ENCODE assay signal across 8 cellular contexts in genomic region chr17:21039839-21040575, GRCh38. TPM values are rescaled to one million over a fixed set of nuclear protein-coding genes. Genes with fewer than 3 reads are reported as not detected.
DNase-seq lines count a peak whose midpoint lies in the region; ATAC-seq and TF ChIP-seq lines count a peak whose summit lies in the region.

No MANE protein-coding gene starts in this region.

- DNase-seq in BJ (ENCODE audit: low read depth): no peak
- peak; percentile 53 for DNase-seq in HCT116 (ENCODE audit: low read depth, low spot score)
- peak; percentile 76 for DNase-seq in PC-3
- DNase-seq in adrenal gland: peak in 2 of 7 donors; percentile 33 to 44
- DNase-seq in kidney epithelial cell (ENCODE audit: low read depth): no peak

- no peaks in the 10 kb centered on the region for H3K9me3 ChIP-seq in HCT116 (ENCODE audit: control insufficient read depth in 1 of 2, insufficient read depth in 1 of 2, low read depth in 1 of 2, low read length in 2 of 2)
- H3K9me3 ChIP-seq in PC-3 (ENCODE audit: low read length): no peaks in the 10 kb centered on the region
- no peaks in the 10 kb centered on the region for H3K9me3 ChIP-seq in adrenal gland (replicated peaks in 1 of 3)

- peaks cover 69% of the 10 kb centered on the region for H3K4me1 Mint-ChIP-seq in stimulated activated memory B cell treated with anti-CD40 and anti-IgM and Interleukin-4, amounts not matched to agents 10 μg/mL and 1 μg/mL and 100 μg/mL, for 72 hours

- H4K20me1 ChIP-seq in HCT116 (ENCODE audit: insufficient read depth) (peaks cover 36% of the 10 kb centered on the region), PC-3 (ENCODE audit: low read length) (peaks cover 64% of the 10 kb centered on the region)

- no peak for ATAC-seq in HCT116
- no peak for ATAC-seq in PC-3
- ATAC-seq in stimulated activated memory B cell treated with anti-CD40 and anti-IgM and Interleukin-4, amounts not matched to agents 10 μg/mL and 1 μg/mL and 100 μg/mL, for 72 hours: no peak
- ATAC-seq in GM19395 (IDR thresholded peaks at IDR 0.05; ENCODE audit: unreplicated experiment): no peak
- ATAC-seq in HG02885 (IDR thresholded peaks at IDR 0.05; ENCODE audit: poor library complexity, unreplicated experiment): no peak

- BruUV-seq in HCT116 (replicated peaks; lab: Mats Ljungman, UMichigan) (TSS peak; percentile 47), PC-3 (replicated peaks; lab: Mats Ljungman, UMichigan) (TSS peak; percentile 31)

- no peaks in the 10 kb centered on the region for H3K27me3 Mint-ChIP-seq in stimulated activated memory B cell treated with anti-CD40 and anti-IgM and Interleukin-4, amounts not matched to agents 10 μg/mL and 1 μg/mL and 100 μg/mL, for 72 hours

- H3K4me2 ChIP-seq in HCT116 (ENCODE audit: low read length): peak overlapping the region; percentile 74
- H3K4me2 ChIP-seq in PC-3 (ENCODE audit: low read length): peak overlapping the region; percentile 82

- no peaks in the 10 kb centered on the region for H3K9me3 Mint-ChIP-seq in stimulated activated memory B cell treated with anti-CD40 and anti-IgM and Interleukin-4, amounts not matched to agents 10 μg/mL and 1 μg/mL and 100 μg/mL, for 72 hours

- H3K27ac Mint-ChIP-seq in stimulated activated memory B cell treated with anti-CD40 and anti-IgM and Interleukin-4, amounts not matched to agents 10 μg/mL and 1 μg/mL and 100 μg/mL, for 72 hours: peak overlapping the region; percentile 89

- RAD21 ChIA-PET in HCT116 (lab: Charles Lee; ENCODE audit: low non-redundant PET in 1 of 2, low total read pairs in 2 of 2, uncharacterized antibody in 2 of 2, unreplicated experiment in 2 of 2): no interaction called here

- peak overlapping the region; percentile 99 for H3K4me3 Mint-ChIP-seq in stimulated activated memory B cell treated with anti-CD40 and anti-IgM and Interleukin-4, amounts not matched to agents 10 μg/mL and 1 μg/mL and 100 μg/mL, for 72 hours

- H3K27me3 ChIP-seq in BJ (ENCODE audit: control insufficient read depth, insufficient read depth, low read length) (no peaks in the 10 kb centered on the region), HCT116 (ENCODE audit: insufficient read depth, low read length) (no peaks in the 10 kb centered on the region), PC-3 (ENCODE audit: low read length) (no peaks in the 10 kb centered on the region), adrenal gland (no peaks in the 10 kb centered on the region), kidney epithelial cell (ENCODE audit: control insufficient read depth, insufficient read depth, low read length) (no peaks in the 10 kb centered on the region)

- H2AFZ ChIP-seq in HCT116 (ENCODE audit: low read depth, low read length, poor library complexity, severe bottlenecking) (no peak overlapping the region), PC-3 (ENCODE audit: low read length) (no peak overlapping the region)

- CTCF ChIA-PET in BJ (lab: Yijun Ruan, JAX) (interaction anchor here (0.8 to 1.7 kb wide), 4 partner anchors 16 to 60 kb away, joined by 3 to 4 read pairs (median 4); no protein-coding TSS in a partner anchor), HCT116 (lab: Charles Lee) (interaction anchor here (0.8 to 1.2 kb wide), 2 partner anchors 59 to 79 kb away, joined by 4 read pairs; no protein-coding TSS in a partner anchor), PC-3 (lab: Charles Lee) (no interaction called here)

- H3F3A ChIP-seq in PC-3 (ENCODE audit: low read length, unreplicated experiment): no peaks in the 10 kb centered on the region

- H3K9me2 ChIP-seq in HCT116 (ENCODE audit: insufficient read depth) (no peaks in the 10 kb centered on the region), PC-3 (replicated peaks; ENCODE audit: low read length) (no peaks in the 10 kb centered on the region)

- peaks cover 20% of the 10 kb centered on the region for H3K36me3 Mint-ChIP-seq in stimulated activated memory B cell treated with anti-CD40 and anti-IgM and Interleukin-4, amounts not matched to agents 10 μg/mL and 1 μg/mL and 100 μg/mL, for 72 hours

- H3K36me3 ChIP-seq in BJ (ENCODE audit: control insufficient read depth, insufficient read depth, low read length) (peaks cover 4% of the 10 kb centered on the region; the same call in 1 of the 2 replicates), HCT116 (ENCODE audit: control insufficient read depth in 1 of 2, insufficient read depth in 2 of 2, low read length in 2 of 2) (peaks cover 7 to 20% of the 10 kb centered on the region in 2 experiments; a peak in 3 of 4 replicates), PC-3 (ENCODE audit: low read depth, low read length) (peaks cover 20% of the 10 kb centered on the region), adrenal gland (replicated peaks in 1 of 2) (no peaks in the 10 kb centered on the region), kidney epithelial cell (ENCODE audit: control insufficient read depth, insufficient read depth, low read length) (no peaks in the 10 kb centered on the region)

- H3K27ac ChIP-seq in HCT116 (ENCODE audit: low read depth, low read length) (peak overlapping the region; percentile 71; the same call in 1 of the 2 replicates), PC-3 (ENCODE audit: low read length) (no peak overlapping the region), adrenal gland (peak overlapping the region; percentile 15 to 100 (median 100))

- peak overlapping the region; percentile 95 for H3K9ac ChIP-seq in HCT116 (ENCODE audit: low read length)
- peak overlapping the region; percentile 98 for H3K9ac ChIP-seq in PC-3 (ENCODE audit: low read length)

- 15 to 28% (median 22%) methylated on average over 4 to 6 of the region's 6 CpGs for WGBS in adrenal gland, 4 donors

- POLR2A ChIA-PET in BJ (lab: Charles Lee) (no interaction called here), HCT116 (lab: Charles Lee) (interaction anchor here (1.7 kb wide), 1 partner anchor 8 kb away, joined by 3 read pairs; no protein-coding TSS in a partner anchor), PC-3 (lab: Charles Lee; ENCODE audit: unreplicated experiment) (no interaction called here)

- intact Hi-C loops in HCT116 (cut with micrococcal nuclease) (loop anchor here (1.0 to 5.0 kb wide), 4 partner anchors 60 to 472 kb away; partner anchors contain the start of gene TMEM11), PC-3 (cut with micrococcal nuclease) (loop anchor here (1.0 to 2.0 kb wide), 2 partner anchors 49 to 59 kb away; no protein-coding TSS in a partner anchor), adrenal gland (cut with DNase I) (no loop called here)

- TF ChIP-seq RAD21 in HCT116 (IDR thresholded peaks at IDR 0.05; ENCODE audit: low read depth): peak; percentile 64

- TF ChIP-seq POLR2A in HCT116 (IDR thresholded peaks at IDR 0.05; ENCODE audit: borderline replicate concordance, extremely low read depth, insufficient read depth, insufficient read length) (no peak), adrenal gland (IDR thresholded peaks at IDR 0.05) (no peak)

- H3K4me1 ChIP-seq in HCT116 (ENCODE audit: control insufficient read depth in 1 of 2, insufficient read depth in 2 of 2, low read length in 2 of 2) (peaks cover 11 to 28% of the 10 kb centered on the region in 2 experiments), PC-3 (ENCODE audit: insufficient read depth, low read length) (peaks cover 32% of the 10 kb centered on the region), adrenal gland (replicated peaks in 1 of 2) (peaks cover 25 to 63% of the 10 kb centered on the region in 2 donors)

- H3K79me2 ChIP-seq in HCT116 (ENCODE audit: insufficient read depth, low read length): peaks cover 72% of the 10 kb centered on the region
- peaks cover 77% of the 10 kb centered on the region for H3K79me2 ChIP-seq in PC-3 (ENCODE audit: low read length)

- peak overlapping the region; percentile 87 for H3K4me3 ChIP-seq in BJ (ENCODE audit: low read depth, low read length)
- peak overlapping the region; percentile 77 to 94 for H3K4me3 ChIP-seq in HCT116 (replicated peaks in 1 of 2; ENCODE audit: low read depth in 1 of 2, low read length in 2 of 2)
- H3K4me3 ChIP-seq in PC-3 (ENCODE audit: low read length): peak overlapping the region; percentile 99
- H3K4me3 ChIP-seq in adrenal gland: peak overlapping the region in 1 of 4 donors; percentile 92
- peak overlapping the region; percentile 93 for H3K4me3 ChIP-seq in kidney epithelial cell (ENCODE audit: low read depth, low read length)

- TF ChIP-seq CTCF in BJ (IDR thresholded peaks at IDR 0.05; ENCODE audit: insufficient read depth, low read depth, low read length): peak; percentile 56
- TF ChIP-seq CTCF in HCT116 (IDR thresholded peaks at IDR 0.05 in 2 of 3, conservative IDR thresholded peaks at IDR 0.05 in 1 of 3; ENCODE audit: borderline replicate concordance in 1 of 3, insufficient read depth in 1 of 3, low read depth in 2 of 3, low read length in 2 of 3): peak; percentile 50 to 62 (median 57); a peak in 5 of 6 replicates
- TF ChIP-seq CTCF in PC-3 (conservative IDR thresholded peaks at IDR 0.05; ENCODE audit: low read depth, low read length): peak; percentile 78
- TF ChIP-seq CTCF in adrenal gland (IDR thresholded peaks at IDR 0.05): peak in 5 of 6 experiments; percentile 8 to 49 (median 32)
- TF ChIP-seq CTCF in kidney epithelial cell (IDR thresholded peaks at IDR 0.05; ENCODE audit: insufficient read depth, low read length, poor library complexity, severe bottlenecking): peak; percentile 62

TF ChIP-seq in HCT116, 20 proteins besides CTCF, POLR2A, EP300 and RAD21:
- TF ChIP-seq EZH2phosphoT487 (IDR thresholded peaks at IDR 0.05; ENCODE audit: borderline replicate concordance): no peak
- no peak for TF ChIP-seq EGR1 (IDR thresholded peaks at IDR 0.05; ENCODE audit: low read depth)
- TF ChIP-seq ELF1 (IDR thresholded peaks at IDR 0.05; ENCODE audit: borderline replicate concordance, low read depth): no peak
- TF ChIP-seq CEBPB (IDR thresholded peaks at IDR 0.05; ENCODE audit: low read depth): no peak
- peak; percentile 26; the same call in 1 of the 2 replicates for TF ChIP-seq POLR2AphosphoS5 (IDR thresholded peaks at IDR 0.05; ENCODE audit: low read depth, low read length)
- TF ChIP-seq YY1 (IDR thresholded peaks at IDR 0.05; ENCODE audit: extremely low read depth, insufficient replicate concordance, low read depth, low read length): peak; percentile 17
- TF ChIP-seq SRF (IDR thresholded peaks at IDR 0.05; ENCODE audit: low read depth): no peak
- no peak for TF ChIP-seq MAX (IDR thresholded peaks at IDR 0.05)
- no peak for TF ChIP-seq ZFX (IDR thresholded peaks at IDR 0.05)
TF ChIP-seq in HCT116: peak in this region for 2.

RNA-seq across cellular contexts. Expression of gene USP22, which starts 2.8 kb away (rescaled TPM):
- polyA plus RNA-seq in BJ (2011; rRNA removed) (169 and 212 TPM in 2 replicates), adrenal gland (100 to 1,000 TPM in 1 of 3 donors, 10 to 100 TPM in 2; 43.0 to 142 (median 50.3) TPM)
- polyA minus RNA-seq in BJ (2011; rRNA and poly(A)+ RNA removed): 192 and 244 TPM in 2 replicates
- total RNA-seq in HCT116 (2021; ENCODE audit: unreplicated experiment) (210 TPM), PC-3 (2014; rRNA removed) (188 and 215 TPM in 2 replicates), adrenal gland (100 to 1,000 TPM; 207 to 250 (median 228) TPM), kidney epithelial cell (235 and 248 TPM in 2 replicates)
- 111 and 112 TPM in 2 replicates for polyA plus RNA-seq in HCT116 (2012)

Comparison
In these comparisons a context has a peak if more than half of its experiments do, and no peak if none do; other contexts are left out.
1. DNase-seq: peak in HCT116 (single experiment) and PC-3 (single experiment); none in BJ (single experiment) and kidney epithelial cell (single experiment).
2. intact Hi-C loops: an anchor here in HCT116 (1.0 to 5.0 kb wide) and PC-3 (1.0 to 2.0 kb wide); none called in adrenal gland.
3. Peak in every context shown above with its lines, with median percentiles within 50 percentile points of each other: CTCF ChIP-seq.